In the genomic region with DNA sequence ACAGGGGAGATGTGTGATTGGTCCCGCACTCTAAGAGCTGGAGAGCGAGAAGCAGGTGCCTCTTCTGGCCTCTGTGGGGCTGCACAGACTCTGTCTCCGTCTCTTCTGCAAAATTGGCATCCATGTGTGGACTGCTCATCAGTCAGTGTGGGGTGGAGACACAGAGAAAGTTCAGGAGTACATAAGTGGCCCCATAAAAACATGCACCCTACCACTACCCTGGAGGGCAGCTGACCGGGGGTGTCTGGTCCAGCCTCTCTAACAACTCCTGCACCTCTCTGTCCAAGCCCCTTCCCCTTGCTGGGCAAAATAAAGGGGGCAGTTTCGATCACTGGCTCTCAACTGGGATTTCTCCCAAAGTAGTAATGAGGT, we compare ENCODE assay signal across 8 cellular contexts.
DNase-seq lines count a peak whose midpoint lies in the region; ATAC-seq lines count a peak whose summit lies in the region.

No MANE protein-coding gene starts in this region.

- peak overlapping the region; percentile 83 for H3K27ac Mint-ChIP-seq in activated CD4-positive, alpha-beta memory T cell treated with anti-CD3 and anti-CD28 coated beads, Interleukin-2, amount 10 ng/mL, durations not matched to agents 7 days and 5 days

- H3K4me3 Mint-ChIP-seq in activated CD4-positive, alpha-beta memory T cell treated with anti-CD3 and anti-CD28 coated beads, Interleukin-2, amount 10 ng/mL, durations not matched to agents 7 days and 5 days, result peak overlapping the region; percentile 26

- in situ Hi-C loops in GM23248 (cut with MboI), result no loop called here

- no peak overlapping the region for H3K9ac ChIP-seq in GM23248

- no peaks in the 10 kb centered on the region for H3K36me3 Mint-ChIP-seq in activated CD4-positive, alpha-beta memory T cell treated with anti-CD3 and anti-CD28 coated beads, Interleukin-2, amount 10 ng/mL, durations not matched to agents 7 days and 5 days (ENCODE audit: low read depth)

- CTCF ChIA-PET in activated CD4-positive, alpha-beta memory T cell treated with anti-CD3 and anti-CD28 coated beads, Interleukin-2, amount 10 ng/mL, durations not matched to agents 7 days and 5 days (lab: Charles Lee), result interaction anchor here (0.9 to 2.1 kb wide), 4 partner anchors 13 to 50 kb away, joined by 4 to 10 read pairs (median 4); no protein-coding TSS in a partner anchor

- H3K27ac ChIP-seq in GM23248, result no peak overlapping the region

- H3K79me2 ChIP-seq in GM23248 (ENCODE audit: insufficient read depth), result no peaks in the 10 kb centered on the region

- no peaks in the 10 kb centered on the region for H3K36me3 ChIP-seq in GM23248 (ENCODE audit: low read depth)

- H3K9me2 ChIP-seq in GM23248 (ENCODE audit: insufficient read depth), result no peaks in the 10 kb centered on the region

- ATAC-seq in left colon, result peak; percentile 23

- H3K9me3 ChIP-seq in GM23248 (ENCODE audit: low read depth), result no peaks in the 10 kb centered on the region

- DNase-seq in AG08395 (ENCODE audit: low spot score), result peak; percentile 24
- peak; percentile 28 for DNase-seq in GM23248
- DNase-seq in activated CD4-positive, alpha-beta memory T cell treated with anti-CD3 and anti-CD28 coated beads, Interleukin-2, amount 10 ng/mL, durations not matched to agents 7 days and 5 days, result no peak
- peak in 1 of 2 donors; percentile 29 for DNase-seq in left colon
- no peak for DNase-seq in NCI-H2081 treated with DMSO at 0.1 percent for 48 hours (lab: John Stamatoyannopoulos, UW)
- DNase-seq in OCI-M2 (lab: John Stamatoyannopoulos, UW; ENCODE audit: unreplicated experiment), result no peak
- DNase-seq in SHP77 treated with DMSO at 0.1 percent for 48 hours (lab: John Stamatoyannopoulos, UW), result no peak
- no peak for DNase-seq in COR-L47 (lab: John Stamatoyannopoulos, UW)

- no peaks in the 10 kb centered on the region for H4K20me1 ChIP-seq in GM23248 (ENCODE audit: insufficient read depth)

- intact Hi-C loops in left colon (cut with DNase I, micrococcal nuclease), result no loop called here

- POLR2A ChIA-PET in activated CD4-positive, alpha-beta memory T cell treated with anti-CD3 and anti-CD28 coated beads, Interleukin-2, amount 10 ng/mL, durations not matched to agents 7 days and 5 days (lab: Charles Lee), result interaction anchor here (0.9 to 2.2 kb wide), 9 partner anchors 12 to 497 kb away, joined by 3 to 32 read pairs (median 5); a partner anchor contains a TSS

- peak overlapping the region; percentile 32; the same call in 1 of the 2 replicates for H2AFZ ChIP-seq in GM23248

- peak overlapping the region; percentile 52 for H3K4me2 ChIP-seq in GM23248 (ENCODE audit: unreplicated experiment)

- H3K4me3 ChIP-seq in GM23248, result peak overlapping the region; percentile 41; the same call in 1 of the 2 replicates

- peaks cover 46% of the 10 kb centered on the region for H3K4me1 Mint-ChIP-seq in activated CD4-positive, alpha-beta memory T cell treated with anti-CD3 and anti-CD28 coated beads, Interleukin-2, amount 10 ng/mL, durations not matched to agents 7 days and 5 days

- no peaks in the 10 kb centered on the region for H3K9me3 Mint-ChIP-seq in activated CD4-positive, alpha-beta memory T cell treated with anti-CD3 and anti-CD28 coated beads, Interleukin-2, amount 10 ng/mL, durations not matched to agents 7 days and 5 days

- H3F3A ChIP-seq in GM23248 (ENCODE audit: insufficient read depth), result peaks cover 8% of the 10 kb centered on the region

- 50 to 55% methylated on average over 5 of the region's 5 CpGs for WGBS in GM23248 (ENCODE audit: low coverage in 1 of 2, low lambda C conversion rate in 2 of 2, missing lambda C conversion rate in 2 of 2), 2 experiments

- H3K4me1 ChIP-seq in GM23248 (ENCODE audit: insufficient read depth), result peaks cover 21% of the 10 kb centered on the region

- no peaks in the 10 kb centered on the region for H3K27me3 Mint-ChIP-seq in activated CD4-positive, alpha-beta memory T cell treated with anti-CD3 and anti-CD28 coated beads, Interleukin-2, amount 10 ng/mL, durations not matched to agents 7 days and 5 days

- H3K27me3 ChIP-seq in GM23248 (replicated peaks; ENCODE audit: insufficient read depth), result no peaks in the 10 kb centered on the region

Comparison
In these comparisons a context has a peak if more than half of its experiments do, and no peak if none do; other contexts are left out.
1. DNase-seq: peak in AG08395 (single experiment) and GM23248 (single experiment); none in activated CD4-positive, alpha-beta memory T cell treated with anti-CD3 and anti-CD28 coated beads, Interleukin-2, amount 10 ng/mL, durations not matched to agents 7 days and 5 days (single experiment), NCI-H2081 treated with DMSO at 0.1 percent for 48 hours (single experiment), OCI-M2 (single experiment), SHP77 treated with DMSO at 0.1 percent for 48 hours (single experiment) and COR-L47 (single experiment).